22 cellular contexts compared by ENCODE assay signal in genomic region chr18:72973831-72974230, GRCh38.
DNase-seq lines count a peak whose midpoint lies in the region; ATAC-seq, FAIRE-seq and TF ChIP-seq lines count a peak whose summit lies in the region.
"Had no signal": no experiment of that assay in that cellular context is flagged by ENCODE, and none has a peak within 500 bp of the region (broad histone marks: within the 10 kb centered on the region; RNA-seq: fewer than 3 reads in every experiment).

No MANE protein-coding gene starts in this region.

- no peaks in the 10 kb centered on the region for H4K20me1 ChIP-seq in HepG2 (ENCODE audit: insufficient read depth, low read length)
- H4K20me1 ChIP-seq: BLaER1 had no signal

- WGBS in HepG2 (ENCODE audit: low lambda C conversion rate), result 0% methylated on average over 2 of the region's 2 CpGs
- 22% methylated on average over 2 of the region's 2 CpGs for WGBS in right lobe of liver (ENCODE audit: insufficient coverage, low coverage, low lambda C conversion rate, missing lambda C conversion rate)
- no CpG with 5 or more reads among the region's 2 CpGs for WGBS in neuronal stem cell (ENCODE audit: extremely low coverage in 2 of 2, insufficient read length in 2 of 2, insufficient replicate concordance in 1 of 2), 2 donors

- no peak for TF ChIP-seq EP300 in HepG2 (IDR thresholded peaks at IDR 0.05; ENCODE audit: low read depth in 2 of 2, low read length in 2 of 2)
- TF ChIP-seq EP300 in HepG2 (CRISPR knock-in tag; IDR thresholded peaks at IDR 0.05; ENCODE audit: borderline replicate concordance), result no peak

- TF ChIP-seq POLR2A in HepG2 (IDR thresholded peaks at IDR 0.05; ENCODE audit: insufficient read depth in 1 of 2, low read depth in 2 of 2, low read length in 2 of 2), result no peak
- TF ChIP-seq POLR2A in right lobe of liver (IDR thresholded peaks at IDR 0.05), result no peak

- no peak overlapping the region for H3K23ac ChIP-seq in neuronal stem cell (ENCODE audit: low read depth, low read length, poor library complexity)

- H3K79me2 ChIP-seq in HepG2 (ENCODE audit: insufficient read depth, low read length), result no peaks in the 10 kb centered on the region

- no peak overlapping the region for H2BK15ac ChIP-seq in neuronal stem cell (ENCODE audit: low read length)

- H3K4me1 ChIP-seq in HepG2 (ENCODE audit: insufficient read depth, low read length) (no peaks in the 10 kb centered on the region), right lobe of liver (no peaks in the 10 kb centered on the region), neuronal stem cell (ENCODE audit: control insufficient read depth in 2 of 2, insufficient read depth in 1 of 2, low read depth in 1 of 2, low read length in 2 of 2) (no peaks in the 10 kb centered on the region)
- H3K4me1 ChIP-seq: BLaER1, Caco-2, HAP-1 had no signal

- H3K9me3 ChIP-seq in HepG2 (ENCODE audit: low read length) (no peaks in the 10 kb centered on the region), right lobe of liver (no peaks in the 10 kb centered on the region), neuronal stem cell (replicated peaks in 1 of 2; ENCODE audit: control insufficient read depth in 2 of 2, insufficient read depth in 1 of 2, low read depth in 1 of 2, low read length in 2 of 2) (no peaks in the 10 kb centered on the region)
- H3K9me3 ChIP-seq: BLaER1, Caco-2, HAP-1 had no signal

- ATAC-seq in HepG2 (no peak), right lobe of liver (no peak), esophagus mucosa (no peak)
- ATAC-seq: CD8-positive, alpha-beta T cell; GM12878 had no signal

- POLR2A ChIA-PET in HepG2 (lab: Yijun Ruan, JAX), result no interaction called here

- intact Hi-C loops in HepG2 (cut with micrococcal nuclease; ENCODE audit: unreplicated experiment), result no loop called here
- intact Hi-C loops in right lobe of liver (cut with DNase I), result no loop called here

- H3K79me1 ChIP-seq in neuronal stem cell (ENCODE audit: low read depth, low read length), result no peaks in the 10 kb centered on the region

- no peak overlapping the region for H3K4ac ChIP-seq in neuronal stem cell (ENCODE audit: low read length)

- H3K4me2 ChIP-seq in HepG2 (ENCODE audit: low read depth, low read length), result no peak overlapping the region
- no peak overlapping the region for H3K4me2 ChIP-seq in neuronal stem cell (ENCODE audit: insufficient read depth, low read length, poor library complexity, severe bottlenecking)
- H3K4me2 ChIP-seq: BLaER1 had no signal

- in situ Hi-C loops in HepG2 (cut with HindIII; ENCODE audit: extremely low pct_ligation_motif_present, low pct_unique_long_range_greater_than_20kb), result no loop called here

- H2AFZ ChIP-seq in HepG2 (ENCODE audit: low read length), result no peak overlapping the region
- H2AFZ ChIP-seq in neuronal stem cell (ENCODE audit: low read length), result no peak overlapping the region

- no peak overlapping the region for H3K14ac ChIP-seq in neuronal stem cell (ENCODE audit: low read length)

- H3K9ac ChIP-seq in HepG2 (ENCODE audit: insufficient read depth, low read depth, low read length) (no peak overlapping the region), neuronal stem cell (ENCODE audit: low read depth, low read length, poor library complexity) (no peak overlapping the region)
- H3K9ac ChIP-seq: BLaER1 had no signal

- H3K36me3 ChIP-seq in HepG2 (replicated peaks in 1 of 2; ENCODE audit: control insufficient read depth in 1 of 2, insufficient read depth in 2 of 2, low read length in 2 of 2) (no peaks in the 10 kb centered on the region), right lobe of liver (no peaks in the 10 kb centered on the region), neuronal stem cell (replicated peaks in 1 of 2; ENCODE audit: control insufficient read depth in 2 of 2, insufficient read depth in 2 of 2, low read length in 2 of 2) (no peaks in the 10 kb centered on the region)
- H3K36me3 ChIP-seq: BLaER1, HAP-1 had no signal

- no peak overlapping the region for H2BK5ac ChIP-seq in neuronal stem cell (ENCODE audit: low read length)

- H4K8ac ChIP-seq in neuronal stem cell (ENCODE audit: low read depth, low read length), result no peak overlapping the region

- H3K18ac ChIP-seq in neuronal stem cell (ENCODE audit: low read length), result no peak overlapping the region

- FAIRE-seq in HepG2 (lab: Jason Lieb, UNC), result no peak
- FAIRE-seq: A204.1, GM12878, H54 had no signal

- H2AK5ac ChIP-seq in neuronal stem cell (ENCODE audit: low read depth, low read length), result no peak overlapping the region

- no peak overlapping the region for H3K4me3 ChIP-seq in HepG2 (replicated peaks in 1 of 3; ENCODE audit: insufficient read depth in 1 of 3, low read depth in 2 of 3, low read length in 3 of 3)
- H3K4me3 ChIP-seq in right lobe of liver, result no peak overlapping the region
- H3K4me3 ChIP-seq in epithelial cell of proximal tubule (ENCODE audit: low read depth, low read length), result no peak overlapping the region
- H3K4me3 ChIP-seq in neuronal stem cell (ENCODE audit: low read length in 2 of 2), result no peak overlapping the region
- H3K4me3 ChIP-seq: BLaER1, GM12878, HAP-1 had no signal

- no peak overlapping the region for H2BK120ac ChIP-seq in neuronal stem cell (ENCODE audit: low read depth, low read length)

- CTCF ChIA-PET in HepG2 (lab: Yijun Ruan, JAX; ENCODE audit: low intra/inter-chr PET ratio, low total read pairs), result no interaction called here

- H3K27me3 ChIP-seq in HepG2 (ENCODE audit: control insufficient read depth in 1 of 2, insufficient read depth in 2 of 2, low read length in 2 of 2), result no peaks in the 10 kb centered on the region
- H3K27me3 ChIP-seq in right lobe of liver, result no peaks in the 10 kb centered on the region
- H3K27me3 ChIP-seq in neuronal stem cell (ENCODE audit: control insufficient read depth in 3 of 3, insufficient read depth in 3 of 3, low read depth in 1 of 3, low read length in 3 of 3), result no peaks in the 10 kb centered on the region
- H3K27me3 ChIP-seq: BLaER1 had no signal

- no peak for DNase-seq in HepG2 (ENCODE audit: low spot score)
- DNase-seq in right lobe of liver, result no peak
- DNase-seq in epithelial cell of proximal tubule (ENCODE audit: low read depth), result peak; percentile 44
- no peak for DNase-seq in neuronal stem cell (ENCODE audit: low spot score)
- no peak for DNase-seq in SKM-1 treated with dmso at 0.1 percent for 144 hours (lab: John Stamatoyannopoulos, UW; ENCODE audit: unreplicated experiment)
- no peak for DNase-seq in Kasumi-1 (lab: John Stamatoyannopoulos, UW)
- DNase-seq: Caco-2; CD4-positive, CD25-positive, alpha-beta regulatory T cell; CD8-positive, alpha-beta T cell; DMS153; EL; GDM1; GOT3; HFFc6 had no signal

- TF ChIP-seq CTCF in HepG2 (CRISPR knock-in tag; IDR thresholded peaks at IDR 0.05) (no peak), right lobe of liver (IDR thresholded peaks at IDR 0.05) (no peak), epithelial cell of proximal tubule (conservative IDR thresholded peaks at IDR 0.05; ENCODE audit: low read depth, low read length) (no peak)

- no peak for TF ChIP-seq RAD21 in HepG2 (CRISPR knock-in tag; IDR thresholded peaks at IDR 0.05)

- H2BK12ac ChIP-seq in neuronal stem cell (ENCODE audit: low read length), result no peak overlapping the region

- peak overlapping the region; percentile 43 for H4K91ac ChIP-seq in neuronal stem cell (ENCODE audit: low read depth, low read length, poor library complexity)

- H3K27ac ChIP-seq in HepG2 (ENCODE audit: extremely low read length, insufficient read depth, low read length), result no peak overlapping the region
- H3K27ac ChIP-seq in right lobe of liver, result no peak overlapping the region
- no peak overlapping the region for H3K27ac ChIP-seq in neuronal stem cell (replicated peaks; ENCODE audit: low read length)
- H3K27ac ChIP-seq: 22Rv1, BLaER1, C4-2B had no signal

- BruUV-seq in HepG2 (replicated peaks; lab: Mats Ljungman, UMichigan), result no TSS peak

TF ChIP-seq in HepG2, 621 proteins besides CTCF, POLR2A, EP300 and RAD21:
- TF ChIP-seq MAZ (IDR thresholded peaks at IDR 0.05; ENCODE audit: borderline replicate concordance, low read depth, low read length) (no peak), MAZ (CRISPR knock-in tag; IDR thresholded peaks at IDR 0.05; ENCODE audit: low read depth) (no peak), IKZF4 (CRISPR knock-in tag; IDR thresholded peaks at IDR 0.05; ENCODE audit: borderline replicate concordance, low read depth, not compliant biosample characterization) (no peak), DNMT1 (CRISPR knock-in tag; IDR thresholded peaks at IDR 0.05) (no peak), ZNF703 (CRISPR knock-in tag; IDR thresholded peaks at IDR 0.05; ENCODE audit: borderline replicate concordance) (no peak), ATF7 (IDR thresholded peaks at IDR 0.05) (peak; percentile 37; the same call in 1 of the 2 replicates), ATF7 (CRISPR knock-in tag; IDR thresholded peaks at IDR 0.05) (no peak), ZNF333 (CRISPR knock-in tag; IDR thresholded peaks at IDR 0.05; ENCODE audit: borderline replicate concordance) (no peak)
